34 cellular contexts compared by ENCODE assay signal in genomic region chr2:34838408-34838807, GRCh38.
"Had no signal": no experiment of that assay in that cellular context is flagged by ENCODE, and none has a peak within 500 bp of the region (broad histone marks: within the 10 kb centered on the region; RNA-seq: fewer than 3 reads in every experiment).

No MANE protein-coding gene starts in this region.

- H3K27me3 ChIP-seq: adrenal gland, ascending aorta, body of pancreas, brain microvascular endothelial cell, breast epithelium, cardiac muscle cell had no signal

- FAIRE-seq: astrocyte, bronchial epithelial cell had no signal

- ATAC-seq: activated naive CD4-positive, alpha-beta T cell treated with anti-CD3 and anti-CD28 coated beads, Interleukin-2, amount 50 U/mL, for 72 hours; activated naive CD8-positive, alpha-beta T cell treated with anti-CD3 and anti-CD28 coated beads, Interleukin-2, amount 50 U/mL, for 24 hours; activated T-cell treated with anti-CD3 and anti-CD28 coated beads, Interleukin-2, amount 50 U/mL, for 4 hours; activated T-cell treated with anti-CD3 and anti-CD28 coated beads, Interleukin-2, amount 50 U/mL, for 72 hours; activated T-helper 17 cell treated with anti-CD3 and anti-CD28 coated beads, Interleukin-2, amount 50 U/mL, for 72 hours; body of pancreas had no signal

- H3K27ac ChIP-seq: adrenal gland, ascending aorta, body of pancreas, brain microvascular endothelial cell, breast epithelium, cardiac muscle cell had no signal

- H3K9me3 ChIP-seq: adrenal gland, ascending aorta, body of pancreas had no signal

- DNase-seq: activated effector memory CD4-positive, alpha-beta T cell treated with anti-CD3 and anti-CD28 coated beads, Interleukin-2, amount 50 U/mL, for 16 hours; activated effector memory CD4-positive, alpha-beta T cell treated with Interleukin-2 at 50 U/mL for 16 hours; activated gamma-delta T cell; activated gamma-delta T cell treated with Interleukin-2 at 50 U/mL for 16 hours; activated naive CD4-positive, alpha-beta T cell; activated naive CD4-positive, alpha-beta T cell treated with anti-CD3 and anti-CD28 coated beads for 36 hours; activated naive CD4-positive, alpha-beta T cell treated with anti-CD3 and anti-CD28 coated beads, Interleukin-2, amount 10 ng/mL, durations not matched to agents 7 days and 5 days; activated naive CD4-positive, alpha-beta T cell treated with anti-CD3 and anti-CD28 coated beads, Interleukin-2, amount 50 U/mL, for 16 hours; activated naive CD4-positive, alpha-beta T cell treated with Interleukin-2 at 50 U/mL for 16 hours; activated naive CD8-positive, alpha-beta T cell treated with anti-CD3 and anti-CD28 coated beads for 36 hours; activated naive CD8-positive, alpha-beta T cell treated with anti-CD3 and anti-CD28 coated beads, Interleukin-2, amount 10 ng/mL, durations not matched to agents 7 days and 5 days; activated naive CD8-positive, alpha-beta T cell treated with anti-CD3 and anti-CD28 coated beads, Interleukin-2, amount 50 U/mL, for 24 hours; activated T-cell treated with anti-CD3 and anti-CD28 coated beads, Interleukin-2, amount 50 U/mL, for 1 hour; activated T-cell treated with anti-CD3 and anti-CD28 coated beads, Interleukin-2, amount 50 U/mL, for 24 hours; activated T-cell treated with anti-CD3 and anti-CD28 coated beads, Interleukin-2, amount 50 U/mL, for 4 hours; activated T-cell treated with anti-CD3 and anti-CD28 coated beads, Interleukin-2, amount 50 U/mL, for 48 hours; activated T-cell treated with anti-CD3 and anti-CD28 coated beads, Interleukin-2, amount 50 U/mL, for 72 hours; adrenal gland; amniotic stem cell; amygdala; anterior cingulate cortex; aorta; body of pancreas; brain microvascular endothelial cell; caudate nucleus; central memory CD4-positive, alpha-beta T cell; cerebellar nuclear complex had no signal

- H3K4me1 ChIP-seq: adrenal gland, ascending aorta, body of pancreas, breast epithelium had no signal

- H3K4me3 ChIP-seq: adrenal gland, ascending aorta, body of pancreas, breast epithelium, cardiac muscle cell had no signal

- H3K36me3 ChIP-seq: adrenal gland, ascending aorta, brain microvascular endothelial cell, breast epithelium, cardiac muscle cell had no signal
